In genomic region chr6:157831424-157832249, GRCh38 we compare ENCODE assay signal across 8 cellular contexts. TPM values are rescaled to one million over a fixed set of nuclear protein-coding genes. Genes with fewer than 3 reads are reported as not detected.
DNase-seq lines count a peak whose midpoint lies in the region; ATAC-seq and TF ChIP-seq lines count a peak whose summit lies in the region.

No MANE protein-coding gene starts in this region.

- TF ChIP-seq POLR2A in uterus (IDR thresholded peaks at IDR 0.05) = no peak

- H3K9me3 Mint-ChIP-seq in activated T-helper 1 cell treated with anti-CD3 and anti-CD28 coated beads, Interleukin-12 subunit alpha, Interleukin-12 subunit beta, Interleukin-2, Interleukin-4 antibody, amounts not matched to agents 30 ng/mL and 10 ng/mL and 1 ng/mL, durations not matched to agents 14 hours and 24 hours and 36 hours = peaks cover 37% of the 10 kb centered on the region

- intact Hi-C loops in activated T-helper 1 cell treated with anti-CD3 and anti-CD28 coated beads, Interleukin-12 subunit alpha, Interleukin-12 subunit beta, Interleukin-2, Interleukin-4 antibody, amounts not matched to agents 30 ng/mL and 10 ng/mL and 1 ng/mL, durations not matched to agents 14 hours and 24 hours and 36 hours (cut with micrococcal nuclease) = loop anchor here (2.0 to 10.0 kb wide), 2 partner anchors 15 to 353 kb away; no protein-coding TSS in a partner anchor
- intact Hi-C loops in uterus (cut with DNase I; ENCODE audit: low total_unique reads) = no loop called here

- DNase-seq in cardiac muscle cell (ENCODE audit: low read depth in 1 of 2, low spot score in 1 of 2) (no peak), right atrium auricular region (ENCODE audit: low spot score) (no peak), uterus (no peak), NCI-H1930 (lab: John Stamatoyannopoulos, UW) (no peak)
- no peak for DNase-seq in activated T-helper 1 cell treated with anti-CD3 and anti-CD28 coated beads, Interleukin-12 subunit alpha, Interleukin-12 subunit beta, Interleukin-2, Interleukin-4 antibody, amounts not matched to agents 30 ng/mL and 10 ng/mL and 1 ng/mL, durations not matched to agents 14 hours and 24 hours and 36 hours (ENCODE audit: low spot score)
- DNase-seq in stimulated activated CD4-positive, alpha-beta T cell treated with anti-CD3 and anti-CD28 coated beads, Interleukin-4, amount 100 ng/mL, for 1 hour = no peak

- H3K4me1 ChIP-seq in cardiac muscle cell (ENCODE audit: low read depth) (no peaks in the 10 kb centered on the region), right atrium auricular region (peaks cover 0 to 37% of the 10 kb centered on the region in 2 donors), iPS-18a (ENCODE audit: control insufficient read depth, low read depth, low read length) (peaks cover 46% of the 10 kb centered on the region), uterus (peaks cover 0 to 10% of the 10 kb centered on the region in 2 donors)

- peak overlapping the region; percentile 62 for H3K4me3 Mint-ChIP-seq in activated T-helper 1 cell treated with anti-CD3 and anti-CD28 coated beads, Interleukin-12 subunit alpha, Interleukin-12 subunit beta, Interleukin-2, Interleukin-4 antibody, amounts not matched to agents 30 ng/mL and 10 ng/mL and 1 ng/mL, durations not matched to agents 14 hours and 24 hours and 36 hours

- ATAC-seq in GM18511 (IDR thresholded peaks at IDR 0.05; ENCODE audit: unreplicated experiment) = no peak

- H3K9me3 ChIP-seq in cardiac muscle cell (ENCODE audit: low read depth) = no peaks in the 10 kb centered on the region
- H3K9me3 ChIP-seq in right atrium auricular region = no peaks in the 10 kb centered on the region
- H3K9me3 ChIP-seq in iPS-18a (ENCODE audit: control insufficient read depth, low read depth, low read length) = no peaks in the 10 kb centered on the region
- no peaks in the 10 kb centered on the region for H3K9me3 ChIP-seq in uterus

- peak overlapping the region; percentile 78 for H3K27ac Mint-ChIP-seq in activated T-helper 1 cell treated with anti-CD3 and anti-CD28 coated beads, Interleukin-12 subunit alpha, Interleukin-12 subunit beta, Interleukin-2, Interleukin-4 antibody, amounts not matched to agents 30 ng/mL and 10 ng/mL and 1 ng/mL, durations not matched to agents 14 hours and 24 hours and 36 hours

- no peak for TF ChIP-seq CTCF in cardiac muscle cell (IDR thresholded peaks at IDR 0.05; ENCODE audit: low read depth, low read length)
- TF ChIP-seq CTCF in right atrium auricular region (IDR thresholded peaks at IDR 0.05) = no peak
- no peak for TF ChIP-seq CTCF in uterus (IDR thresholded peaks at IDR 0.05)

- peaks cover 55% of the 10 kb centered on the region for H3K36me3 Mint-ChIP-seq in activated T-helper 1 cell treated with anti-CD3 and anti-CD28 coated beads, Interleukin-12 subunit alpha, Interleukin-12 subunit beta, Interleukin-2, Interleukin-4 antibody, amounts not matched to agents 30 ng/mL and 10 ng/mL and 1 ng/mL, durations not matched to agents 14 hours and 24 hours and 36 hours (ENCODE audit: low read depth)

- H3K9ac ChIP-seq in iPS-18a (ENCODE audit: low read length) = peak overlapping the region; percentile 64

- H3K27me3 ChIP-seq in cardiac muscle cell (no peaks in the 10 kb centered on the region), right atrium auricular region (no peaks in the 10 kb centered on the region), iPS-18a (ENCODE audit: control insufficient read depth, insufficient read depth, low read length) (no peaks in the 10 kb centered on the region), uterus (no peaks in the 10 kb centered on the region)

- H3K36me3 ChIP-seq in cardiac muscle cell = no peaks in the 10 kb centered on the region
- H3K36me3 ChIP-seq in right atrium auricular region = no peaks in the 10 kb centered on the region
- H3K36me3 ChIP-seq in iPS-18a (ENCODE audit: control insufficient read depth, low read depth, low read length) = no peaks in the 10 kb centered on the region
- H3K36me3 ChIP-seq in uterus = no peaks in the 10 kb centered on the region

- H3K4me1 Mint-ChIP-seq in activated T-helper 1 cell treated with anti-CD3 and anti-CD28 coated beads, Interleukin-12 subunit alpha, Interleukin-12 subunit beta, Interleukin-2, Interleukin-4 antibody, amounts not matched to agents 30 ng/mL and 10 ng/mL and 1 ng/mL, durations not matched to agents 14 hours and 24 hours and 36 hours (ENCODE audit: low read depth) = peaks cover 71% of the 10 kb centered on the region

- H3K27me3 Mint-ChIP-seq in activated T-helper 1 cell treated with anti-CD3 and anti-CD28 coated beads, Interleukin-12 subunit alpha, Interleukin-12 subunit beta, Interleukin-2, Interleukin-4 antibody, amounts not matched to agents 30 ng/mL and 10 ng/mL and 1 ng/mL, durations not matched to agents 14 hours and 24 hours and 36 hours (ENCODE audit: insufficient read depth) = no peaks in the 10 kb centered on the region

- no peak overlapping the region for H3K4me3 ChIP-seq in cardiac muscle cell
- no peak overlapping the region for H3K4me3 ChIP-seq in right atrium auricular region
- H3K4me3 ChIP-seq in iPS-18a (ENCODE audit: low read length) = peak overlapping the region; percentile 52
- H3K4me3 ChIP-seq in uterus = no peak overlapping the region

- H3K27ac ChIP-seq in cardiac muscle cell (peak overlapping the region; percentile 33), right atrium auricular region (no peak overlapping the region), iPS-18a (ENCODE audit: low read length) (peak overlapping the region; percentile 89), uterus (no peak overlapping the region)

RNA-seq across cellular contexts. Expression of gene SNX9, which starts 8.6 kb away (rescaled TPM):
- total RNA-seq in cardiac muscle cell (23.3 and 27.0 TPM in 2 replicates), right atrium auricular region (10 to 100 TPM; 26.6 to 39.4 TPM), uterus (10 to 100 TPM; 31.0 to 65.9 (median 50.5) TPM)
- polyA plus RNA-seq in cardiac muscle cell = 23.9 and 26.5 TPM in 2 replicates
- 53.4 TPM in 2 replicates for total RNA-seq in activated T-helper 1 cell treated with anti-CD3 and anti-CD28 coated beads, Interleukin-12 subunit alpha, Interleukin-12 subunit beta, Interleukin-2, Interleukin-4 antibody, amounts not matched to agents 30 ng/mL and 10 ng/mL and 1 ng/mL, durations not matched to agents 14 hours and 24 hours and 36 hours

Comparison
In these comparisons a context has a peak if more than half of its experiments do, and no peak if none do; other contexts are left out.
1. H3K27ac ChIP-seq: peak in cardiac muscle cell (single experiment) and iPS-18a (single experiment); none in right atrium auricular region (0 of 2) and uterus (0 of 2).